In genomic region chr2:63581266-63581961, GRCh38 we compare ENCODE assay signal across 11 cellular contexts. TPM values are rescaled to one million over a fixed set of nuclear protein-coding genes. Genes with fewer than 3 reads are reported as not detected.
DNase-seq lines count a peak whose midpoint lies in the region; ATAC-seq, FAIRE-seq and TF ChIP-seq lines count a peak whose summit lies in the region.
"Had no signal": no experiment of that assay in that cellular context is flagged by ENCODE, and none has a peak within 500 bp of the region (broad histone marks: within the 10 kb centered on the region; RNA-seq: fewer than 3 reads in every experiment).

No MANE protein-coding gene starts in this region.

- H3K27me3 ChIP-seq in MG63 = no peaks in the 10 kb centered on the region
- H3K27me3 ChIP-seq in endothelial cell of umbilical vein (ENCODE audit: control insufficient read depth in 2 of 2, insufficient read depth in 2 of 2, low read length in 2 of 2) = no peaks in the 10 kb centered on the region
- H3K27me3 ChIP-seq in right lobe of liver = no peaks in the 10 kb centered on the region
- no peaks in the 10 kb centered on the region for H3K27me3 ChIP-seq in thyroid gland
- no peaks in the 10 kb centered on the region for H3K27me3 ChIP-seq in vagina

- TF ChIP-seq POLR2A in endothelial cell of umbilical vein (IDR thresholded peaks at IDR 0.05; ENCODE audit: low read depth, low read length) (no peak), right lobe of liver (IDR thresholded peaks at IDR 0.05) (no peak), thyroid gland (IDR thresholded peaks at IDR 0.05) (no peak), vagina (IDR thresholded peaks at IDR 0.05) (no peak)

- TF ChIP-seq CTCF in endothelial cell of umbilical vein (IDR thresholded peaks at IDR 0.05; ENCODE audit: extremely low read depth in 1 of 2, insufficient read depth in 1 of 2, low read depth in 1 of 2, low read length in 2 of 2) = no peak
- TF ChIP-seq CTCF in right lobe of liver (IDR thresholded peaks at IDR 0.05) = no peak
- TF ChIP-seq CTCF in thyroid gland (IDR thresholded peaks at IDR 0.05) = no peak
- no peak for TF ChIP-seq CTCF in vagina (IDR thresholded peaks at IDR 0.05)

- BruUV-seq in endothelial cell of umbilical vein (replicated peaks; lab: Mats Ljungman, UMichigan) = no TSS peak

- no peaks in the 10 kb centered on the region for H3K36me3 ChIP-seq in MG63
- no peaks in the 10 kb centered on the region for H3K36me3 ChIP-seq in endothelial cell of umbilical vein (ENCODE audit: control insufficient read depth in 2 of 2, extremely low read depth in 1 of 2, insufficient read depth in 2 of 2, low read length in 2 of 2)
- no peaks in the 10 kb centered on the region for H3K36me3 ChIP-seq in right lobe of liver
- H3K36me3 ChIP-seq in thyroid gland = no peaks in the 10 kb centered on the region
- H3K36me3 ChIP-seq in vagina = no peaks in the 10 kb centered on the region

- H3K9me1 ChIP-seq in endothelial cell of umbilical vein (replicated peaks; ENCODE audit: control insufficient read depth, extremely low read depth, insufficient read depth, low read length) = no peaks in the 10 kb centered on the region

- DNase-seq in MG63 = peak; percentile 73
- peak; percentile 66 for DNase-seq in endothelial cell of umbilical vein (ENCODE audit: low read depth, low spot score)
- DNase-seq in right lobe of liver = peak in 2 of 3 donors; percentile 30 to 70
- peak; percentile 23 to 40 for DNase-seq in thyroid gland
- DNase-seq in vagina (ENCODE audit: extremely low spot score in 2 of 2) = no peak
- DNase-seq in SW480 (ENCODE audit: low spot score) = no peak
- DNase-seq: activated CD4-positive, alpha-beta T cell treated with anti-CD3 and anti-CD28 coated beads, Interleukin-2, amount 50 U/mL, for 1 hour; activated naive CD4-positive, alpha-beta T cell treated with anti-CD3 and anti-CD28 coated beads, Interleukin-2, amount 10 ng/mL, durations not matched to agents 7 days and 5 days; EL had no signal

- POLR2A ChIA-PET in endothelial cell of umbilical vein (lab: Charles Lee) = no interaction called here

- peak overlapping the region; percentile 51 for H2AFZ ChIP-seq in endothelial cell of umbilical vein (ENCODE audit: low read depth, low read length)

- H3K27ac ChIP-seq in endothelial cell of umbilical vein (ENCODE audit: insufficient read depth, low read depth, low read length) (no peak overlapping the region), right lobe of liver (peak overlapping the region in 2 of 3 donors; percentile 43 to 45), thyroid gland (no peak overlapping the region), vagina (no peak overlapping the region)

- no peak overlapping the region for H3K4me3 ChIP-seq in MG63
- H3K4me3 ChIP-seq in endothelial cell of umbilical vein (replicated peaks in 1 of 3; ENCODE audit: insufficient read depth in 1 of 3, low read depth in 1 of 3, low read length in 3 of 3) = no peak overlapping the region
- no peak overlapping the region for H3K4me3 ChIP-seq in right lobe of liver
- no peak overlapping the region for H3K4me3 ChIP-seq in thyroid gland (replicated peaks in 1 of 3)
- no peak overlapping the region for H3K4me3 ChIP-seq in vagina
- H3K4me3 ChIP-seq: smooth muscle cell had no signal

- WGBS in right lobe of liver (ENCODE audit: insufficient coverage, low coverage, low lambda C conversion rate, missing lambda C conversion rate) = 28% methylated on average over 3 of the region's 5 CpGs
- WGBS in thyroid gland, 2 donors = 51 to 61% methylated on average over 5 of the region's 5 CpGs

- intact Hi-C loops in endothelial cell of umbilical vein (cut with micrococcal nuclease) = no loop called here
- intact Hi-C loops in right lobe of liver (cut with DNase I) = no loop called here
- intact Hi-C loops in thyroid gland (cut with DNase I) = no loop called here
- intact Hi-C loops in vagina (cut with DNase I) = no loop called here

- dilution Hi-C loops in endothelial cell of umbilical vein (cut with MboI; ENCODE audit: extremely low pct_ligation_motif_present, low sequenced_read_pairs) = no loop called here

- no peak for FAIRE-seq in endothelial cell of umbilical vein (lab: Jason Lieb, UNC)

- H3K79me2 ChIP-seq in endothelial cell of umbilical vein (ENCODE audit: control insufficient read depth, insufficient read depth, low read length) = no peaks in the 10 kb centered on the region

- H4K20me1 ChIP-seq in endothelial cell of umbilical vein (replicated peaks; ENCODE audit: control insufficient read depth, extremely low read depth, insufficient read depth, low read length) = no peaks in the 10 kb centered on the region

- H3K9me3 ChIP-seq in MG63 (no peaks in the 10 kb centered on the region), endothelial cell of umbilical vein (replicated peaks; ENCODE audit: control insufficient read depth, insufficient read depth, low read length) (no peaks in the 10 kb centered on the region), right lobe of liver (no peaks in the 10 kb centered on the region), thyroid gland (no peaks in the 10 kb centered on the region), vagina (no peaks in the 10 kb centered on the region)

- no peak overlapping the region for H3K4me2 ChIP-seq in endothelial cell of umbilical vein (ENCODE audit: insufficient read depth, low read length)
- H3K4me2 ChIP-seq: smooth muscle cell had no signal

- H3K4me1 ChIP-seq in endothelial cell of umbilical vein (ENCODE audit: control insufficient read depth, extremely low read depth, insufficient read depth, low read length) (no peaks in the 10 kb centered on the region), right lobe of liver (no peaks in the 10 kb centered on the region), thyroid gland (peaks cover 0 to 8% of the 10 kb centered on the region in 2 donors), vagina (peaks cover under 1% of the 10 kb centered on the region)

- ATAC-seq in right lobe of liver (peak; percentile 95 to 98 (median 97)), HG02870 (IDR thresholded peaks at IDR 0.05; ENCODE audit: unreplicated experiment) (no peak)

- CTCF ChIA-PET in endothelial cell of umbilical vein (lab: Charles Lee) = no interaction called here

- no peak overlapping the region for H3K9ac ChIP-seq in endothelial cell of umbilical vein (replicated peaks; ENCODE audit: extremely low read depth, insufficient read depth, low read length)

TF ChIP-seq in endothelial cell of umbilical vein, 7 proteins besides CTCF, POLR2A, EP300 and RAD21:
- TF ChIP-seq, protein P1, sequence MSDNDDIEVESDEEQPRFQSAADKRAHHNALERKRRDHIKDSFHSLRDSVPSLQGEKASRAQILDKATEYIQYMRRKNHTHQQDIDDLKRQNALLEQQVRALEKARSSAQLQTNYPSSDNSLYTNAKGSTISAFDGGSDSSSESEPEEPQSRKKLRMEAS (IDR thresholded peaks at IDR 0.05; ENCODE audit: insufficient read depth, insufficient read length) = no peak
- TF ChIP-seq EZH2 (IDR thresholded peaks at IDR 0.05; ENCODE audit: borderline replicate concordance, low read depth, low read length, severe bottlenecking) (no peak), FOS (IDR thresholded peaks at IDR 0.05; ENCODE audit: borderline replicate concordance, insufficient read depth, low read length) (no peak), POLR2AphosphoS5 (IDR thresholded peaks at IDR 0.05; ENCODE audit: insufficient read depth, low read depth, low read length) (no peak), MYC (IDR thresholded peaks at IDR 0.05; ENCODE audit: low read depth, low read length) (no peak), JUN (IDR thresholded peaks at IDR 0.05; ENCODE audit: borderline replicate concordance, insufficient read depth, insufficient read length, low read depth) (no peak), GATA2 (IDR thresholded peaks at IDR 0.05; ENCODE audit: insufficient read depth, insufficient read length, low read depth, low read length) (no peak)

RNA-seq across cellular contexts. Expression of gene WDPCP, which starts 6.9 kb away (rescaled TPM):
- 7.8 and 11.0 TPM in 2 replicates for total RNA-seq in MG63 (2014; rRNA removed; shearing (Covaris generic); ENCODE audit: low replicate concordance)
- total RNA-seq in endothelial cell of umbilical vein = 6.9 and 8.8 TPM in 2 replicates
- 2.1 and 4.0 TPM in 2 replicates for polyA plus RNA-seq in endothelial cell of umbilical vein
- polyA plus RNA-seq in endothelial cell of umbilical vein (2011; cell fraction: cytosol; rRNA removed) = 2.7 TPM in 2 replicates
- polyA plus RNA-seq in endothelial cell of umbilical vein (2011; cell fraction: nucleus; rRNA removed) = 9.4 and 9.7 TPM in 2 replicates
- polyA plus RNA-seq in endothelial cell of umbilical vein (2012) = 2.8 and 3.7 TPM in 2 replicates
- 16.0 and 16.3 TPM in 2 replicates for polyA minus RNA-seq in endothelial cell of umbilical vein
- 9.4 TPM for polyA minus RNA-seq in endothelial cell of umbilical vein (2011; cell fraction: cytosol; rRNA and poly(A)+ RNA removed)
- polyA minus RNA-seq in endothelial cell of umbilical vein (2011; cell fraction: nucleus; rRNA and poly(A)+ RNA removed) = 55.8 and 67.5 TPM in 2 replicates
- 1 to 10 TPM; 2.7 to 4.4 (median 3.0) TPM for total RNA-seq in right lobe of liver
- total RNA-seq in thyroid gland = 10 to 100 TPM; 18.3 to 33.1 (median 22.0) TPM
- total RNA-seq in vagina = 13.3 TPM

RNA-seq across cellular contexts. Expression of gene MDH1, which starts 7.3 kb away (rescaled TPM):
- total RNA-seq in MG63 (2014; rRNA removed; shearing (Covaris generic); ENCODE audit: low replicate concordance) = 221 and 367 TPM in 2 replicates
- total RNA-seq in endothelial cell of umbilical vein = 98.8 and 107 TPM in 2 replicates
- polyA plus RNA-seq in endothelial cell of umbilical vein = 81.0 and 121 TPM in 2 replicates
- 152 and 154 TPM in 2 replicates for polyA plus RNA-seq in endothelial cell of umbilical vein (2011; cell fraction: cytosol; rRNA removed)
- 87.6 and 102 TPM in 2 replicates for polyA plus RNA-seq in endothelial cell of umbilical vein (2011; cell fraction: nucleus; rRNA removed)
- polyA plus RNA-seq in endothelial cell of umbilical vein (2012) = 118 and 161 TPM in 2 replicates
- 82.1 and 85.7 TPM in 2 replicates for polyA minus RNA-seq in endothelial cell of umbilical vein
- polyA minus RNA-seq in endothelial cell of umbilical vein (2011; cell fraction: cytosol; rRNA and poly(A)+ RNA removed) = 66.7 TPM
- 31.7 and 63.5 TPM in 2 replicates for polyA minus RNA-seq in endothelial cell of umbilical vein (2011; cell fraction: nucleus; rRNA and poly(A)+ RNA removed)
- total RNA-seq in right lobe of liver = 100 to 1,000 TPM in 4 of 6 experiments, 10 to 100 TPM in 2; 96.4 to 266 (median 110) TPM
- 100 to 1,000 TPM; 119 to 178 (median 136) TPM for total RNA-seq in thyroid gland
- 124 TPM for total RNA-seq in vagina

Comparison
In these comparisons a context has a peak if more than half of its experiments do, and no peak if none do; other contexts are left out.
1. DNase-seq: peak in MG63 (single experiment), endothelial cell of umbilical vein (single experiment), right lobe of liver (2 of 3) and thyroid gland (2 of 2); none in vagina (0 of 2) and SW480 (single experiment).
2. H3K27ac ChIP-seq: peak in right lobe of liver (2 of 3); none in endothelial cell of umbilical vein (single experiment), thyroid gland (0 of 3) and vagina (single experiment).